Comparison of ENCODE assay signal across 15 cellular contexts in genomic region chr7:114789942-114790341, GRCh38.
DNase-seq lines count a peak whose midpoint lies in the region; TF ChIP-seq lines count a peak whose summit lies in the region.
"Had no signal": no experiment of that assay in that cellular context is flagged by ENCODE, and none has a peak within 500 bp of the region (broad histone marks: within the 10 kb centered on the region; RNA-seq: fewer than 3 reads in every experiment).

No MANE protein-coding gene starts in this region.

- peaks cover 5% of the 10 kb centered on the region for H3K9me3 Mint-ChIP-seq in osteocyte (ENCODE audit: unreplicated experiment)

- H3K36me3 Mint-ChIP-seq in osteocyte (ENCODE audit: unreplicated experiment): no peaks in the 10 kb centered on the region

- H3K27ac Mint-ChIP-seq in osteocyte (ENCODE audit: unreplicated experiment): peak overlapping the region; percentile 53
- H3K27ac Mint-ChIP-seq: T-helper 17 cell had no signal

- no peaks in the 10 kb centered on the region for H3K36me3 ChIP-seq in right atrium auricular region

- DNase-seq in DMS 273 (lab: John Stamatoyannopoulos, UW; ENCODE audit: unreplicated experiment) (peak; percentile 10), DMS 273 treated with DMSO at 0.1 percent for 48 hours (lab: John Stamatoyannopoulos, UW) (no peak), NCI-H446 treated with DMSO at 0.1 percent for 48 hours (lab: John Stamatoyannopoulos, UW) (peak; percentile 83), dedifferentiated amniotic fluid mesenchymal stem cell (ENCODE audit: extremely low spot score) (peak; percentile 31), osteocyte (ENCODE audit: extremely low spot score, unreplicated experiment) (no peak), KG1 (lab: John Stamatoyannopoulos, UW) (no peak), retina (no peak), right atrium auricular region (ENCODE audit: low spot score) (no peak)
- DNase-seq: caudate nucleus; left ventricle myocardium superior; NCI-H146; occipital lobe; stimulated activated CD4-positive, alpha-beta T cell treated with anti-CD3 and anti-CD28 coated beads, Interleukin-2, amount 100 ng/mL, for 24 hours; T-helper 17 cell had no signal

- H3K27ac ChIP-seq in right atrium auricular region: no peak overlapping the region
- H3K27ac ChIP-seq: 22Rv1 had no signal

- H3K9me3 ChIP-seq in right atrium auricular region: no peaks in the 10 kb centered on the region

- no peaks in the 10 kb centered on the region for H3K4me1 ChIP-seq in right atrium auricular region

- H3K4me1 Mint-ChIP-seq in osteocyte (ENCODE audit: unreplicated experiment): peaks cover 25% of the 10 kb centered on the region

- no peak overlapping the region for H3K4me3 Mint-ChIP-seq in osteocyte (ENCODE audit: unreplicated experiment)
- H3K4me3 Mint-ChIP-seq: T-helper 17 cell had no signal

- H3K4me3 ChIP-seq in right atrium auricular region: no peak overlapping the region

- no peaks in the 10 kb centered on the region for H3K27me3 ChIP-seq in right atrium auricular region

- H3K27me3 Mint-ChIP-seq in osteocyte (ENCODE audit: unreplicated experiment): peaks cover 2% of the 10 kb centered on the region

- TF ChIP-seq CTCF in osteocyte (IDR thresholded peaks at IDR 0.05): no peak
- TF ChIP-seq CTCF in right atrium auricular region (IDR thresholded peaks at IDR 0.05): no peak

Comparison
In these comparisons a context has a peak if more than half of its experiments do, and no peak if none do; other contexts are left out.
1. DNase-seq: peak in DMS 273 (single experiment), NCI-H446 treated with DMSO at 0.1 percent for 48 hours (single experiment) and dedifferentiated amniotic fluid mesenchymal stem cell (single experiment); none in DMS 273 treated with DMSO at 0.1 percent for 48 hours (single experiment), osteocyte (single experiment), KG1 (single experiment), retina (single experiment) and right atrium auricular region (single experiment).